In the genomic region with DNA sequence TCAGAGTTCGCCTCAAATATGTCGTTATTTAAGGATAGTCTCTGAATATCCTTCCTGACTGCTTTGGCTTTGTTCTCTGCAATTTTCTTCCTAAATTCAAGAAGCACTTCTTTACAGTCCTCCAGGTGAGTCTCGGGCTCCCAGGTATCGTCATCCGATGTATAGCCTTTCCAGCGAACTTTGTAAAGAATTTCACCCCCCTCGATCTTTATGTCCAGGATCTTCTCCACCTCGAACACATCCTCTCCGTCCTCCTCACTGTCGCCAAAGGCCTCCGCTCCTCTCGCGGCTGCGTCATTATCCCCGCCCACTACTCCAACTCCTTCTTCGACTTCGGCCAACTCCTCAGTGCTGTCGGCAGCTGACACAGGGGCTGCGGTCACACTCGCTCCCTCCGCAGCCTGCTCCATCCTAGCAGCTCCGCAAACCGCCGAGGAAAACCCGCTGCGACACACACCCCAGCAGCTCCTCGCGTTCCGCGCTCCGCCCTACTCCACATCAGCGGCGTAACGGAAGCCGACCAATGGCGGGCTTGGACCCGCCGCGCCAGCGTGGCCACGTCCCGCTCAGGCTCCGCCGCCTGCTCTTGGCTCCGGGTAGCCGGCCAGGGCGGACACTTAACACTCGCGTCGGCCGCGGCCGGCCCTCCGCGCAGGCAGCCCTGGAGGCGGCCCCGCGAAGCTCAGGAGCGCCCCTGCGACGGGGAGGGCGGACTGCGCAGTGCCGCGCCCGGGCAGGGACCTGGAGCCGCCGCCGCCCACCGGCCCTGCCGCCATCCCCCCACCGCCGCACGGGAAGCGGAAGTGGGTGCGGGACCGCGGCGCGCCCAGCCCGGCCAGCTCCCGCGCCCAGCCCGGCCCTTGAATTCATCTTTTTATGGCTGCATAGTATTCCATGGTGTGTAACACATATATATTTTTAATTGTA, we compare ENCODE assay signal across 8 cellular contexts. TPM values are rescaled to one million over a fixed set of nuclear protein-coding genes. Genes with fewer than 3 reads are reported as not detected.
DNase-seq lines count a peak whose midpoint lies in the region; ATAC-seq and TF ChIP-seq lines count a peak whose summit lies in the region.

No MANE protein-coding gene starts in this region.

- H3K27ac Mint-ChIP-seq in H9, result peak overlapping the region in 2 of 3 experiments; percentile 86 to 91; a peak in 4 of 7 replicates
- no peak overlapping the region for H3K27ac Mint-ChIP-seq in activated CD8-positive, alpha-beta T cell treated with anti-CD3 and anti-CD28 coated beads for 36 hours
- no peak overlapping the region for H3K27ac Mint-ChIP-seq in nephron progenitor cell
- peak overlapping the region; percentile 80 for H3K27ac Mint-ChIP-seq in type B pancreatic cell

- no peak overlapping the region for H2BK12ac ChIP-seq in H9 (ENCODE audit: insufficient read length, low read depth, low read length)

- peak overlapping the region; percentile 24 for H3K4me2 ChIP-seq in H9 (ENCODE audit: insufficient read depth, insufficient read length, low read length)

- no peaks in the 10 kb centered on the region for H3K79me1 ChIP-seq in H9 (ENCODE audit: insufficient read depth, low read depth, low read length, poor library complexity, severe bottlenecking)

- no peak overlapping the region for H2AK5ac ChIP-seq in H9 (ENCODE audit: insufficient read length, low read length)

- H2BK15ac ChIP-seq in H9 (ENCODE audit: low read depth, low read length), result no peak overlapping the region

- no peaks in the 10 kb centered on the region for H3K36me3 ChIP-seq in esophagus muscularis mucosa

- no peak overlapping the region for H3K4ac ChIP-seq in H9 (ENCODE audit: low read depth, low read length)

- peaks cover 5% of the 10 kb centered on the region in 2 experiments; a peak in 3 of 4 replicates for H3K4me1 Mint-ChIP-seq in H9
- no peaks in the 10 kb centered on the region for H3K4me1 Mint-ChIP-seq in activated CD8-positive, alpha-beta T cell treated with anti-CD3 and anti-CD28 coated beads for 36 hours (ENCODE audit: low read depth)
- H3K4me1 Mint-ChIP-seq in nephron progenitor cell, result peaks cover 5% of the 10 kb centered on the region
- no peaks in the 10 kb centered on the region for H3K4me1 Mint-ChIP-seq in type B pancreatic cell (ENCODE audit: unreplicated experiment)

- H3K14ac ChIP-seq in H9 (ENCODE audit: insufficient read depth, low read length), result peak overlapping the region; percentile 44

- peak; percentile 87 for ATAC-seq in activated CD8-positive, alpha-beta T cell treated with anti-CD3 and anti-CD28 coated beads for 36 hours
- no peak for ATAC-seq in GM18861 (IDR thresholded peaks at IDR 0.05; ENCODE audit: unreplicated experiment)
- no peak for ATAC-seq in GM19328 (IDR thresholded peaks at IDR 0.05; ENCODE audit: unreplicated experiment)

- H3K27me3 ChIP-seq in H9 (ENCODE audit: insufficient read depth, low read length) (no peaks in the 10 kb centered on the region), esophagus muscularis mucosa (peaks cover 0 to 31% (median 0%) of the 10 kb centered on the region in 4 donors)

- intact Hi-C loops in activated CD8-positive, alpha-beta T cell treated with anti-CD3 and anti-CD28 coated beads for 36 hours (cut with micrococcal nuclease), result no loop called here
- intact Hi-C loops in esophagus muscularis mucosa (cut with DNase I), result no loop called here

- H2AFZ ChIP-seq in H9 (ENCODE audit: low read length), result no peak overlapping the region

- WGBS in H9 (ENCODE audit: extremely low coverage, insufficient read length, low lambda C conversion rate), result no CpG with 5 or more reads among the region's 84 CpGs
- 26% methylated on average over 48 of the region's 84 CpGs for WGBS in esophagus muscularis mucosa

- H3K9me3 ChIP-seq in H9 (ENCODE audit: control insufficient read depth, low read depth, low read length) (no peaks in the 10 kb centered on the region), esophagus muscularis mucosa (no peaks in the 10 kb centered on the region)

- no peaks in the 10 kb centered on the region for H3K4me1 ChIP-seq in H9 (ENCODE audit: insufficient read depth, low read length)
- H3K4me1 ChIP-seq in esophagus muscularis mucosa, result peaks cover 0 to 7% (median 0%) of the 10 kb centered on the region in 4 donors

- TF ChIP-seq POLR2A in esophagus muscularis mucosa (IDR thresholded peaks at IDR 0.05; ENCODE audit: low read depth), result no peak

- TF ChIP-seq EP300 in esophagus muscularis mucosa (IDR thresholded peaks at IDR 0.05), result no peak

- H3K18ac ChIP-seq in H9 (ENCODE audit: insufficient read length, low read depth, low read length), result peak overlapping the region; percentile 75

- no peak overlapping the region for H2BK5ac ChIP-seq in H9 (ENCODE audit: insufficient read length, low read length)

- peak; percentile 45; the same call in 2 of the 3 replicates for TF ChIP-seq CTCF in H9 (conservative IDR thresholded peaks at IDR 0.05)
- no peak for TF ChIP-seq CTCF in activated CD8-positive, alpha-beta T cell treated with anti-CD3 and anti-CD28 coated beads for 36 hours (IDR thresholded peaks at IDR 0.05)
- no peak for TF ChIP-seq CTCF in esophagus muscularis mucosa (IDR thresholded peaks at IDR 0.05)
- no peak for TF ChIP-seq CTCF in nephron progenitor cell (IDR thresholded peaks at IDR 0.05)
- peak; percentile 59 for TF ChIP-seq CTCF in type B pancreatic cell (conservative IDR thresholded peaks at IDR 0.05)

- no peak overlapping the region for H2BK120ac ChIP-seq in H9 (ENCODE audit: low read depth, low read length, poor library complexity, severe bottlenecking)

- no peak overlapping the region for H3K56ac ChIP-seq in H9 (ENCODE audit: insufficient read length, low read depth, low read length)

- H3K4me3 ChIP-seq in esophagus muscularis mucosa, result peak overlapping the region; percentile 38 to 54 (median 41)

- no peak overlapping the region for H4K8ac ChIP-seq in H9 (replicated peaks; ENCODE audit: insufficient read length, low read depth, low read length)

- H4K20me1 ChIP-seq in H9 (ENCODE audit: control insufficient read depth, insufficient read depth, insufficient read length), result no peaks in the 10 kb centered on the region

- H3K27ac ChIP-seq in H9 (ENCODE audit: insufficient read length, low read depth, low read length), result no peak overlapping the region
- H3K27ac ChIP-seq in esophagus muscularis mucosa (replicated peaks in 1 of 4), result no peak overlapping the region

- H3K23ac ChIP-seq in H9 (ENCODE audit: insufficient read length, low read depth, low read length), result no peak overlapping the region

- no peaks in the 10 kb centered on the region for H3K23me2 ChIP-seq in H9 (ENCODE audit: insufficient read length, low read depth, low read length, poor library complexity, severe bottlenecking)

- no peak overlapping the region for H3T11ph ChIP-seq in H9 (ENCODE audit: low read length)

- H3K4me3 Mint-ChIP-seq in H9 (peak overlapping the region; percentile 71), nephron progenitor cell (peak overlapping the region; percentile 84), type B pancreatic cell (peak overlapping the region; percentile 86)
- H3K4me3 Mint-ChIP-seq in activated CD8-positive, alpha-beta T cell treated with anti-CD3 and anti-CD28 coated beads for 36 hours, result peak overlapping the region; percentile 49

- H4K5ac ChIP-seq in H9 (ENCODE audit: insufficient read length, low read depth, low read length), result no peak overlapping the region

- POLR2A ChIA-PET in activated CD8-positive, alpha-beta T cell treated with anti-CD3 and anti-CD28 coated beads for 36 hours (lab: Charles Lee), result no interaction called here

- H3K79me2 ChIP-seq in H9 (ENCODE audit: insufficient read depth, low read length), result no peaks in the 10 kb centered on the region

- no peak overlapping the region for H2BK20ac ChIP-seq in H9 (ENCODE audit: low read depth, low read length, poor library complexity, severe bottlenecking)

- no peak overlapping the region for H4K91ac ChIP-seq in H9 (ENCODE audit: insufficient read length, low read depth, low read length)

- peaks cover 27% of the 10 kb centered on the region for H3K27me3 Mint-ChIP-seq in H9 (ENCODE audit: low read depth)
- peaks cover 31% of the 10 kb centered on the region for H3K27me3 Mint-ChIP-seq in activated CD8-positive, alpha-beta T cell treated with anti-CD3 and anti-CD28 coated beads for 36 hours
- peaks cover 25% of the 10 kb centered on the region for H3K27me3 Mint-ChIP-seq in nephron progenitor cell (ENCODE audit: low read depth, poor library complexity)
- peaks cover 49% of the 10 kb centered on the region for H3K27me3 Mint-ChIP-seq in type B pancreatic cell

- H3K9ac ChIP-seq in H9 (ENCODE audit: extremely low read depth, insufficient read length, low read length), result no peak overlapping the region

- peaks cover 0 to 15% of the 10 kb centered on the region in 2 experiments; a peak in 3 of 5 replicates for H3K9me3 Mint-ChIP-seq in H9
- H3K9me3 Mint-ChIP-seq in activated CD8-positive, alpha-beta T cell treated with anti-CD3 and anti-CD28 coated beads for 36 hours, result no peaks in the 10 kb centered on the region
- H3K9me3 Mint-ChIP-seq in nephron progenitor cell, result peaks cover 27% of the 10 kb centered on the region
- H3K9me3 Mint-ChIP-seq in type B pancreatic cell, result peaks cover 14% of the 10 kb centered on the region

- peaks cover 0 to 15% (median 14%) of the 10 kb centered on the region in 3 experiments; a peak in 5 of 7 replicates for H3K36me3 Mint-ChIP-seq in H9 (ENCODE audit: insufficient read depth in 1 of 3, low read depth in 3 of 3)
- H3K36me3 Mint-ChIP-seq in activated CD8-positive, alpha-beta T cell treated with anti-CD3 and anti-CD28 coated beads for 36 hours (ENCODE audit: low read depth), result no peaks in the 10 kb centered on the region
- peaks cover 9% of the 10 kb centered on the region for H3K36me3 Mint-ChIP-seq in nephron progenitor cell (ENCODE audit: low read depth)
- H3K36me3 Mint-ChIP-seq in type B pancreatic cell, result peaks cover 5% of the 10 kb centered on the region

- CTCF ChIA-PET in activated CD8-positive, alpha-beta T cell treated with anti-CD3 and anti-CD28 coated beads for 36 hours (lab: Charles Lee), result no interaction called here

- DNase-seq in H9 (peak; percentile 94), esophagus muscularis mucosa (ENCODE audit: extremely low spot score) (no peak), nephron progenitor cell (peak; percentile 79), type B pancreatic cell (ENCODE audit: extremely low spot score, unreplicated experiment) (peak; percentile 80), H4 (ENCODE audit: low spot score) (no peak)
- peak; percentile 55 for DNase-seq in activated CD8-positive, alpha-beta T cell treated with anti-CD3 and anti-CD28 coated beads for 36 hours

RNA-seq across cellular contexts. Expression of a gene that starts 4.1 kb away (rescaled TPM):
- total RNA-seq in H9 (2021) (0.18 and 0.39 TPM in 2 replicates), esophagus muscularis mucosa (1 to 10 TPM; 1.3 to 2.9 (median 1.6) TPM), type B pancreatic cell (ENCODE audit: low replicate concordance) (0.83 TPM in 1 of 2 replicates, not detected in the other)
- total RNA-seq in activated CD8-positive, alpha-beta T cell treated with anti-CD3 and anti-CD28 coated beads for 36 hours, result not detected
- 27.5 and 47.1 TPM in 2 replicates for total RNA-seq in H4 (2014; rRNA removed; shearing (Covaris generic))

Comparison
In these comparisons a context has a peak if more than half of its experiments do, and no peak if none do; other contexts are left out.
1. DNase-seq: peak in H9 (single experiment), activated CD8-positive, alpha-beta T cell treated with anti-CD3 and anti-CD28 coated beads for 36 hours (single experiment), nephron progenitor cell (single experiment) and type B pancreatic cell (single experiment); none in esophagus muscularis mucosa (single experiment) and H4 (single experiment).
2. H3K27ac Mint-ChIP-seq: peak in H9 (2 of 3) and type B pancreatic cell (single experiment); none in activated CD8-positive, alpha-beta T cell treated with anti-CD3 and anti-CD28 coated beads for 36 hours (single experiment) and nephron progenitor cell (single experiment).
3. CTCF ChIP-seq: peak in H9 (single experiment) and type B pancreatic cell (single experiment); none in activated CD8-positive, alpha-beta T cell treated with anti-CD3 and anti-CD28 coated beads for 36 hours (single experiment), esophagus muscularis mucosa (0 of 3) and nephron progenitor cell (single experiment).
4. Peak in every context shown above with its lines, with median percentiles within 50 percentile points of each other: H3K4me3 Mint-ChIP-seq.